ENCODE assay signal across 1 cellular context in the genomic region with DNA sequence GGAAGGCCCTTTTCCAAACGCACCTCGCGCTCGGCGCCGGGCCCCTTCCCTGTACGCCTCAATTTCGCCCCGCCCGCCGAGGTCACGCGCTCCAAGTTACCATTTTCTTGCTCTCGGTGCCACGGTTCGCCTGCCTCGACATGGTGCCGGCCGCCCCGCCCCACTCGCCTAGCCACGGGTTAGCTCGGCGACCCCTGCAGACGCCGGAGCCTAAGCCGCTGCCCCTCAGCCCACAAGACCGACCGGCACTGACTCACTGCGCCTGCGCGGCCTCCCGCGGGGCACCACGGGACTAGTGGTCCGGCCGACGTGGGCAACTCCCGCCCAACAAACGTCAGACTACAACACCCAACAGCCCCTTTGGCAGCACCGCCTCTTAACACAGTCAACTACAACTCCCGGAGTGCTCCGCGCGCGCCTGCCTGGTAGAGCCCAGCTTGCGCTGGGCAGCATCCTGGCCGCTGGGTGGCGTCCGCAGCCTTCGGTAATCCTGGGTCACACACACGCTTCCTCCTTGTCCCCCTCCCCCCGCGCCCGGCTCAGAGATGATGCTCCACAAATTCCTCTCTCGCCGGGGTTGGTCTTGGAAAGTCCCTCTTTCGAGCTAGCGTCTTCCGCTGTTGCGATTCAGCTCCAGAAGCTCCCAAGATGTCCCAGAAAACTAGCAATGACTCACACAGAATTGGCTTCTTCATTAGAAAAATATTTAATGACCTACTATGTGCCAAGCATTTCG.
TF ChIP-seq lines count a peak whose summit lies in the region.

TSS of gene TRAPPC3 (minus strand) at position 250 of the 736 bp plus-strand sequence. CDS start at position 142, 108 bp downstream.

TF ChIP-seq in HepG2, 621 proteins besides CTCF, POLR2A, EP300 and RAD21 (continued from another document and continues in another):
- TF ChIP-seq ZHX1 (CRISPR knock-in tag; IDR thresholded peaks at IDR 0.05; ENCODE audit: low read depth), result peak; percentile 33; the same call in 1 of the 2 replicates
- TF ChIP-seq ARHGAP35 (CRISPR knock-in tag; IDR thresholded peaks at IDR 0.05; ENCODE audit: borderline replicate concordance), result no peak; the same call in 1 of the 2 replicates
- no peak for TF ChIP-seq PHB2 (IDR thresholded peaks at IDR 0.05; ENCODE audit: partially characterized antibody)
- TF ChIP-seq ZNF557 (CRISPR knock-in tag; IDR thresholded peaks at IDR 0.05), result no peak
- 0 out of 2 replicates have a peak, but pooled peaks have one; percentile 34 for TF ChIP-seq ZSCAN29 (CRISPR knock-in tag; conservative IDR thresholded peaks at IDR 0.05)
- peak; percentile 84 for TF ChIP-seq ZNF772 (CRISPR knock-in tag; IDR thresholded peaks at IDR 0.05)
- TF ChIP-seq STAT5B (CRISPR knock-in tag; IDR thresholded peaks at IDR 0.05), result no peak
- peak; percentile 44; the same call in 1 of the 2 replicates for TF ChIP-seq ETV5 (CRISPR knock-in tag; IDR thresholded peaks at IDR 0.05; ENCODE audit: borderline replicate concordance)
- TF ChIP-seq ZSCAN25 (CRISPR knock-in tag; IDR thresholded peaks at IDR 0.05), result peak; percentile 59; the same call in 1 of the 2 replicates
- peak; percentile 95 for TF ChIP-seq ZKSCAN1 (IDR thresholded peaks at IDR 0.05; ENCODE audit: low read length)
- TF ChIP-seq KIAA2018 (CRISPR knock-in tag; IDR thresholded peaks at IDR 0.05; ENCODE audit: borderline replicate concordance), result no peak
- peak; percentile 77; the same call in 1 of the 2 replicates for TF ChIP-seq MAX (IDR thresholded peaks at IDR 0.05)
- no peak for TF ChIP-seq RELA (CRISPR knock-in tag; IDR thresholded peaks at IDR 0.05)
- peak; percentile 95 for TF ChIP-seq STAG1 (CRISPR knock-in tag; IDR thresholded peaks at IDR 0.05)
- peak; percentile 85 for TF ChIP-seq ZNF891 (CRISPR knock-in tag; IDR thresholded peaks at IDR 0.05)
- TF ChIP-seq, protein P1, sequence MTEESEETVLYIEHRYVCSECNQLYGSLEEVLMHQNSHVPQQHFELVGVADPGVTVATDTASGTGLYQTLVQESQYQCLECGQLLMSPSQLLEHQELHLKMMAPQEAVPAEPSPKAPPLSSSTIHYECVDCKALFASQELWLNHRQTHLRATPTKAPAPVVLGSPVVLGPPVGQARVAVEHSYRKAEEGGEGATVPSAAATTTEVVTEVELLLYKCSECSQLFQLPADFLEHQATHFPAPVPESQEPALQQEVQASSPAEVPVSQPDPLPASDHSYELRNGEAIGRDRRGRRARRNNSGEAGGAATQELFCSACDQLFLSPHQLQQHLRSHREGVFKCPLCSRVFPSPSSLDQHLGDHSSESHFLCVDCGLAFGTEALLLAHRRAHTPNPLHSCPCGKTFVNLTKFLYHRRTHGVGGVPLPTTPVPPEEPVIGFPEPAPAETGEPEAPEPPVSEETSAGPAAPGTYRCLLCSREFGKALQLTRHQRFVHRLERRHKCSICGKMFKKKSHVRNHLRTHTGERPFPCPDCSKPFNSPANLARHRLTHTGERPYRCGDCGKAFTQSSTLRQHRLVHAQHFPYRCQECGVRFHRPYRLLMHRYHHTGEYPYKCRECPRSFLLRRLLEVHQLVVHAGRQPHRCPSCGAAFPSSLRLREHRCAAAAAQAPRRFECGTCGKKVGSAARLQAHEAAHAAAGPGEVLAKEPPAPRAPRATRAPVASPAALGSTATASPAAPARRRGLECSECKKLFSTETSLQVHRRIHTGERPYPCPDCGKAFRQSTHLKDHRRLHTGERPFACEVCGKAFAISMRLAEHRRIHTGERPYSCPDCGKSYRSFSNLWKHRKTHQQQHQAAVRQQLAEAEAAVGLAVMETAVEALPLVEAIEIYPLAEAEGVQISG (CRISPR knock-in tag; IDR thresholded peaks at IDR 0.05), result peak; percentile 96
- TF ChIP-seq FIP1L1 (IDR thresholded peaks at IDR 0.05; ENCODE audit: borderline replicate concordance, insufficient read depth, low read depth, low read length), result no peak; the same call in 1 of the 2 replicates
- TF ChIP-seq ESRRA (CRISPR knock-in tag; IDR thresholded peaks at IDR 0.05; ENCODE audit: low read depth), result peak; percentile 42; the same call in 1 of the 2 replicates
- TF ChIP-seq TEF (CRISPR knock-in tag; IDR thresholded peaks at IDR 0.05), result no peak
- no peak for TF ChIP-seq E2F2 (CRISPR knock-in tag; IDR thresholded peaks at IDR 0.05; ENCODE audit: borderline replicate concordance)
- peak; percentile 71 for TF ChIP-seq ZNF274 (CRISPR knock-in tag; IDR thresholded peaks at IDR 0.05)
- peak; percentile 93 for TF ChIP-seq SRY (CRISPR knock-in tag; IDR thresholded peaks at IDR 0.05)
- TF ChIP-seq SAP130 (CRISPR knock-in tag; IDR thresholded peaks at IDR 0.05; ENCODE audit: low read depth), result peak; percentile 85
- TF ChIP-seq GFI1 (CRISPR knock-in tag; IDR thresholded peaks at IDR 0.05; ENCODE audit: borderline replicate concordance), result no peak; the same call in 1 of the 2 replicates
- TF ChIP-seq SP2 (CRISPR knock-in tag; IDR thresholded peaks at IDR 0.05), result peak; percentile 53
- TF ChIP-seq ZNF20 (CRISPR knock-in tag; IDR thresholded peaks at IDR 0.05), result no peak
- peak; percentile 64 for TF ChIP-seq KDM5B (CRISPR knock-in tag; IDR thresholded peaks at IDR 0.05; ENCODE audit: borderline replicate concordance)
- peak; percentile 72 for TF ChIP-seq POLR2AphosphoS5 (IDR thresholded peaks at IDR 0.05; ENCODE audit: low read depth, low read length)
- 0 out of 2 replicates have a peak, but pooled peaks have one; percentile 53 for TF ChIP-seq ZNF607 (CRISPR knock-in tag; IDR thresholded peaks at IDR 0.05; ENCODE audit: borderline replicate concordance)
- no peak for TF ChIP-seq ZNF839 (CRISPR knock-in tag; IDR thresholded peaks at IDR 0.05; ENCODE audit: borderline replicate concordance)
- peak; percentile 71 for TF ChIP-seq FOXA3 (CRISPR knock-in tag; IDR thresholded peaks at IDR 0.05)
- TF ChIP-seq HNRNPUL1 (IDR thresholded peaks at IDR 0.05; ENCODE audit: low read depth, low read length), result no peak
- no peak for TF ChIP-seq ZBTB43 (CRISPR knock-in tag; conservative IDR thresholded peaks at IDR 0.05)
- TF ChIP-seq ZBTB37 (CRISPR knock-in tag; IDR thresholded peaks at IDR 0.05), result peak; percentile 47; the same call in 1 of the 2 replicates
- peak; percentile 51; the same call in 1 of the 2 replicates for TF ChIP-seq KAT7 (CRISPR knock-in tag; IDR thresholded peaks at IDR 0.05; ENCODE audit: borderline replicate concordance)
- TF ChIP-seq HNRNPLL (IDR thresholded peaks at IDR 0.05; ENCODE audit: low read depth, low read length, poor library complexity, severe bottlenecking), result peak; percentile 71
